Comparison of ENCODE assay signal across 18 cellular contexts in genomic region chr1:30974536-30974935, GRCh38.
"Had no signal": no experiment of that assay in that cellular context is flagged by ENCODE, and none has a peak within 500 bp of the region (broad histone marks: within the 10 kb centered on the region; RNA-seq: fewer than 3 reads in every experiment).

No MANE protein-coding gene starts in this region.

- ATAC-seq: activated CD8-positive, alpha-beta T cell treated with anti-CD3 and anti-CD28 coated beads, Interleukin-2, amount 10 ng/mL, durations not matched to agents 7 days and 5 days; effector memory CD8-positive, alpha-beta T cell; left ventricle myocardium superior; sciatic nerve; stimulated activated naive B cell treated with anti-CD40 and anti-IgM and Interleukin-4, amounts not matched to agents 10 μg/mL and 1 μg/mL and 100 μg/mL, for 72 hours; T-cell had no signal

- H3K27me3 ChIP-seq: hepatocyte, tibial nerve had no signal

- H3K9me3 ChIP-seq: tibial nerve had no signal

- H3K27ac Mint-ChIP-seq: activated CD8-positive, alpha-beta T cell treated with anti-CD3 and anti-CD28 coated beads, Interleukin-2, amount 10 ng/mL, durations not matched to agents 7 days and 5 days; activated naive CD4-positive, alpha-beta T cell treated with anti-CD3 and anti-CD28 coated beads, Interleukin-2, amount 50 U/mL, for 24 hours; activated T-helper 2 cell treated with anti-CD3 and anti-CD28 coated beads, Interferon-gamma antibody, Interleukin-2, Interleukin-4, amounts not matched to agents 10 μg/mL and 5 μg/mL and 100 μg/mL, durations not matched to agents 14 hours and 24 hours and 36 hours; dendritic cell treated with granulocyte-macrophage colony-stimulating factor and Interleukin-4, amounts not matched to agents 40 ng/mL and 50 ng/mL, for 4 days; stimulated activated naive B cell treated with anti-CD40 and anti-IgM and Interleukin-4, amounts not matched to agents 10 μg/mL and 1 μg/mL and 100 μg/mL, for 72 hours had no signal

- H3K27ac ChIP-seq: hepatocyte, tibial nerve, WERI-Rb-1 had no signal

- H3K9me3 Mint-ChIP-seq: activated naive CD4-positive, alpha-beta T cell treated with anti-CD3 and anti-CD28 coated beads, Interleukin-2, amount 50 U/mL, for 24 hours; activated T-helper 2 cell treated with anti-CD3 and anti-CD28 coated beads, Interferon-gamma antibody, Interleukin-2, Interleukin-4, amounts not matched to agents 10 μg/mL and 5 μg/mL and 100 μg/mL, durations not matched to agents 14 hours and 24 hours and 36 hours; dendritic cell treated with granulocyte-macrophage colony-stimulating factor and Interleukin-4, amounts not matched to agents 40 ng/mL and 50 ng/mL, for 4 days; effector memory CD8-positive, alpha-beta T cell; stimulated activated naive B cell treated with anti-CD40 and anti-IgM and Interleukin-4, amounts not matched to agents 10 μg/mL and 1 μg/mL and 100 μg/mL, for 72 hours; T-cell had no signal

- DNase-seq: activated CD4-positive, alpha-beta T cell treated with anti-CD3 and anti-CD28 coated beads for 48 hours; activated CD8-positive, alpha-beta memory T cell treated with anti-CD3 and anti-CD28 coated beads, Interleukin-2, amount 50 U/mL, for 48 hours; activated CD8-positive, alpha-beta T cell treated with anti-CD3 and anti-CD28 coated beads, Interleukin-2, amount 10 ng/mL, durations not matched to agents 7 days and 5 days; effector memory CD8-positive, alpha-beta T cell; erythroblast; left ventricle myocardium superior; stimulated activated CD4-positive, alpha-beta T cell treated with anti-CD3 and anti-CD28 coated beads, Interleukin-2, amount 100 ng/mL, for 24 hours; stimulated activated naive B cell treated with anti-CD40 and anti-IgM and Interleukin-4, amounts not matched to agents 10 μg/mL and 1 μg/mL and 100 μg/mL, for 72 hours; T-cell; T1000; WERI-Rb-1 had no signal

- H3K27me3 Mint-ChIP-seq: activated naive CD4-positive, alpha-beta T cell treated with anti-CD3 and anti-CD28 coated beads, Interleukin-2, amount 50 U/mL, for 24 hours; dendritic cell treated with granulocyte-macrophage colony-stimulating factor and Interleukin-4, amounts not matched to agents 40 ng/mL and 50 ng/mL, for 4 days; effector memory CD8-positive, alpha-beta T cell; progenitor cell of endocrine pancreas; stimulated activated naive B cell treated with anti-CD40 and anti-IgM and Interleukin-4, amounts not matched to agents 10 μg/mL and 1 μg/mL and 100 μg/mL, for 72 hours; T-cell had no signal

- H3K4me3 Mint-ChIP-seq: activated CD8-positive, alpha-beta T cell treated with anti-CD3 and anti-CD28 coated beads, Interleukin-2, amount 10 ng/mL, durations not matched to agents 7 days and 5 days; activated naive CD4-positive, alpha-beta T cell treated with anti-CD3 and anti-CD28 coated beads, Interleukin-2, amount 50 U/mL, for 24 hours; dendritic cell treated with granulocyte-macrophage colony-stimulating factor and Interleukin-4, amounts not matched to agents 40 ng/mL and 50 ng/mL, for 4 days; effector memory CD8-positive, alpha-beta T cell; stimulated activated naive B cell treated with anti-CD40 and anti-IgM and Interleukin-4, amounts not matched to agents 10 μg/mL and 1 μg/mL and 100 μg/mL, for 72 hours; T-cell had no signal
